24 cellular contexts compared by ENCODE assay signal in the genomic region with DNA sequence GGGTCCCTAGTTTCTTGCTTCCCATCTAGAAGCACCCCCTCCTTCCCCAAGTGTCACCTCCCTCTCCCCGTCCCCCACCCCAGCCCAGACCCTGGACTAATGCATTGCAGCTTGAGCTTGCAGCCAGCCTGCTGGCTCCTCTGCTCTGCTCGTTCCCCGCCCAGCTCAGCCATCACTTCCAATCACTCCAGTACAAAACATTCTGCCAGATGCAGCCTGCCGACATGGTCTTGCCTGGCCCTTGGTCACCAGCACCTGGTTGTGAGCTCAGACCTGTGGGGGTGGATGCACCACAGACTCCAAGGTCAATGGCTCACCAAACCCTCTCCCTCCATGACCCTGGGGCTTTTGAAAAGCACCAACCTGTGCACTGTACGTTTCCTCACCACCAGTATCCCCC.
A peak's percentile ranks its signal among the peaks of the same experiment; 100 is the strongest.
DNase-seq lines count a peak whose midpoint lies in the region; ATAC-seq, FAIRE-seq and TF ChIP-seq lines count a peak whose summit lies in the region.
"Had no signal": no experiment of that assay in that cellular context is flagged by ENCODE, and none has a peak within 500 bp of the region (broad histone marks: within the 10 kb centered on the region; RNA-seq: fewer than 3 reads in every experiment).

No MANE protein-coding gene starts in this region.

- TF ChIP-seq CTCF in H1 (IDR thresholded peaks at IDR 0.05; ENCODE audit: control extremely low read depth in 1 of 3, insufficient read depth in 1 of 3, low read depth in 1 of 3, low read length in 3 of 3): no peak

- peaks cover 0 to 32% (median 22%) of the 10 kb centered on the region in 4 experiments; a peak in 6 of 7 replicates for H3K27me3 ChIP-seq in H1 (replicated peaks in 1 of 4; ENCODE audit: control insufficient read depth in 3 of 4, extremely low read depth in 1 of 4, insufficient read depth in 3 of 4, low read length in 3 of 4)
- H3K27me3 ChIP-seq: BE2C; BLaER1 treated with 17β-estradiol and CSF1 and Interleukin-3, amounts not matched to agents 10 nM and 100 nM had no signal

- no peak overlapping the region for H2AK5ac ChIP-seq in H1 (ENCODE audit: low read depth, low read length)

- no peak overlapping the region for H3K9ac ChIP-seq in H1 (replicated peaks in 1 of 4; ENCODE audit: extremely low read depth in 1 of 4, low read depth in 3 of 4, low read length in 3 of 4)
- H3K9ac ChIP-seq: BLaER1 treated with 17β-estradiol and CSF1 and Interleukin-3, amounts not matched to agents 10 nM and 100 nM; GM23248 had no signal

- H2BK5ac ChIP-seq in H1 (ENCODE audit: low read depth, low read length): no peak overlapping the region

- no peak overlapping the region for H3K4ac ChIP-seq in H1 (replicated peaks; ENCODE audit: insufficient read length, low read depth, low read length)

- H3K4me3 ChIP-seq in H1 (ENCODE audit: extremely low read depth in 1 of 4, insufficient read depth in 2 of 4, low read depth in 3 of 4, low read length in 4 of 4): no peak overlapping the region
- H3K4me3 ChIP-seq: A549; BLaER1 treated with 17β-estradiol and CSF1 and Interleukin-3, amounts not matched to agents 10 nM and 100 nM; GM23248 had no signal

- H3K4me1 Mint-ChIP-seq in stimulated activated naive CD8-positive, alpha-beta T cell treated with anti-CD3 and anti-CD28 coated beads, Interleukin-15, amount 100 ng/mL, for 72 hours: no peaks in the 10 kb centered on the region
- H3K4me1 Mint-ChIP-seq in T-helper 2 cell treated with Interferon-gamma antibody and Interleukin-4, amounts not matched to agents 5 μg/mL and 100 μg/mL, for 36 hours (ENCODE audit: low read depth): no peaks in the 10 kb centered on the region
- H3K4me1 Mint-ChIP-seq: CD8-positive, alpha-beta memory T cell had no signal

- H3K79me1 ChIP-seq in H1 (ENCODE audit: low read depth, low read length): no peaks in the 10 kb centered on the region

- no peak overlapping the region for H3K56ac ChIP-seq in H1 (replicated peaks; ENCODE audit: insufficient read length, low read depth, low read length)

- H3K36me3 Mint-ChIP-seq in T-helper 2 cell treated with Interferon-gamma antibody and Interleukin-4, amounts not matched to agents 5 μg/mL and 100 μg/mL, for 36 hours (ENCODE audit: low read depth): no peaks in the 10 kb centered on the region
- H3K36me3 Mint-ChIP-seq: CD14-positive monocyte had no signal

- ATAC-seq in stimulated activated naive CD8-positive, alpha-beta T cell treated with anti-CD3 and anti-CD28 coated beads, Interleukin-15, amount 100 ng/mL, for 72 hours: peak; percentile 21
- ATAC-seq in stimulated activated naive CD8-positive, alpha-beta T cell treated with anti-CD3 and anti-CD28 coated beads, Interleukin-15, Interleukin-2, amounts not matched to agents 100 U/mL and 50 U/mL, for 24 hours: no peak
- ATAC-seq: A549, HCT116 had no signal

- peaks cover 0 to 14% (median 12%) of the 10 kb centered on the region in 4 experiments; a peak in 4 of 7 replicates for H3K4me1 ChIP-seq in H1 (replicated peaks in 1 of 4; ENCODE audit: control insufficient read depth in 3 of 4, insufficient read depth in 4 of 4, low read length in 3 of 4)
- H3K4me1 ChIP-seq: A549, BE2C had no signal

- H4K5ac ChIP-seq in H1 (ENCODE audit: insufficient read length, low read depth, low read length): no peak overlapping the region

- no peak for FAIRE-seq in H1 (lab: Jason Lieb, UNC)
- FAIRE-seq: A549, D721Med, G401.6, GM19239 had no signal

- H2AFZ ChIP-seq in H1 (ENCODE audit: low read length): no peak overlapping the region
- H2AFZ ChIP-seq: GM23248 had no signal

- peaks cover 0 to 1% of the 10 kb centered on the region in 2 experiments for H4K20me1 ChIP-seq in H1 (replicated peaks in 1 of 2; ENCODE audit: control insufficient read depth in 1 of 2, insufficient read depth in 2 of 2, low read length in 2 of 2)
- H4K20me1 ChIP-seq: BLaER1 treated with 17β-estradiol and CSF1 and Interleukin-3, amounts not matched to agents 10 nM and 100 nM had no signal

- no peak overlapping the region for H2BK15ac ChIP-seq in H1 (ENCODE audit: low read length)

- POLR2A ChIA-PET in H1 (lab: Charles Lee; ENCODE audit: partially characterized antibody): interaction anchor here (0.8 to 1.7 kb wide), 3 partner anchors 10 to 92 kb away, joined by 3 to 5 read pairs (median 3); no protein-coding TSS in a partner anchor

- TF ChIP-seq EP300 in H1 (IDR thresholded peaks at IDR 0.05; ENCODE audit: borderline replicate concordance in 1 of 2, low read depth in 2 of 2, low read length in 2 of 2): no peak

- H3K4me2 ChIP-seq in H1 (ENCODE audit: insufficient read depth in 1 of 2, low read depth in 2 of 2, low read length in 2 of 2): no peak overlapping the region
- H3K4me2 ChIP-seq: A549; BLaER1 treated with 17β-estradiol and CSF1 and Interleukin-3, amounts not matched to agents 10 nM and 100 nM had no signal

- no peak overlapping the region for H3K18ac ChIP-seq in H1 (ENCODE audit: extremely low read depth, low read length)

- peak overlapping the region in 1 of 2 donors; percentile 14 for H3K27ac Mint-ChIP-seq in stimulated activated naive CD8-positive, alpha-beta T cell treated with anti-CD3 and anti-CD28 coated beads, Interleukin-15, amount 100 ng/mL, for 72 hours
- no peak overlapping the region for H3K27ac Mint-ChIP-seq in T-helper 2 cell treated with Interferon-gamma antibody and Interleukin-4, amounts not matched to agents 5 μg/mL and 100 μg/mL, for 36 hours
- H3K27ac Mint-ChIP-seq: CD14-positive monocyte; CD4-positive, alpha-beta T cell; CD8-positive, alpha-beta memory T cell; H9 had no signal

- no peaks in the 10 kb centered on the region for H3K36me3 ChIP-seq in H1 (ENCODE audit: control insufficient read depth in 2 of 4, insufficient read depth in 4 of 4, low read length in 3 of 4)
- H3K36me3 ChIP-seq: BE2C; BLaER1 treated with 17β-estradiol and CSF1 and Interleukin-3, amounts not matched to agents 10 nM and 100 nM had no signal

- no peak overlapping the region for H2BK120ac ChIP-seq in H1 (replicated peaks; ENCODE audit: low read depth, low read length)

- no peak overlapping the region for H4K91ac ChIP-seq in H1 (replicated peaks; ENCODE audit: insufficient read length, low read length)

- CTCF ChIA-PET in H1 (lab: Charles Lee; ENCODE audit: partially characterized antibody): interaction anchor here (0.6 to 2.1 kb wide), 8 partner anchors 11 to 453 kb away, joined by 3 to 5 read pairs (median 4); no protein-coding TSS in a partner anchor

- no peak overlapping the region for H2BK20ac ChIP-seq in H1 (ENCODE audit: low read length)

- no peak overlapping the region for H3K14ac ChIP-seq in H1 (ENCODE audit: insufficient read length)

- no peak overlapping the region for H3K23ac ChIP-seq in H1 (ENCODE audit: insufficient read length)

- no peaks in the 10 kb centered on the region for H3K23me2 ChIP-seq in H1 (ENCODE audit: low read depth, low read length)

- TF ChIP-seq RAD21 in H1 (IDR thresholded peaks at IDR 0.05 in 1 of 2, conservative IDR thresholded peaks at IDR 0.05 in 1 of 2; ENCODE audit: low read depth in 2 of 2, low read length in 2 of 2): no peak

- H3K4me3 Mint-ChIP-seq in stimulated activated naive CD8-positive, alpha-beta T cell treated with anti-CD3 and anti-CD28 coated beads, Interleukin-15, amount 100 ng/mL, for 72 hours: no peak overlapping the region
- no peak overlapping the region for H3K4me3 Mint-ChIP-seq in T-helper 2 cell treated with Interferon-gamma antibody and Interleukin-4, amounts not matched to agents 5 μg/mL and 100 μg/mL, for 36 hours
- H3K4me3 Mint-ChIP-seq: CD14-positive monocyte; CD4-positive, alpha-beta T cell; CD8-positive, alpha-beta memory T cell; H9 had no signal

- no peaks in the 10 kb centered on the region for H3K9me3 Mint-ChIP-seq in stimulated activated naive CD8-positive, alpha-beta T cell treated with anti-CD3 and anti-CD28 coated beads, Interleukin-15, amount 100 ng/mL, for 72 hours
- no peaks in the 10 kb centered on the region for H3K9me3 Mint-ChIP-seq in T-helper 2 cell treated with Interferon-gamma antibody and Interleukin-4, amounts not matched to agents 5 μg/mL and 100 μg/mL, for 36 hours

- 0 out of 2 replicates have a peak overlapping the region, but pooled peaks have one; percentile 29 for H4K8ac ChIP-seq in H1 (ENCODE audit: extremely low read depth, insufficient read depth, low read length)

- peaks cover 22% of the 10 kb centered on the region for H3K27me3 Mint-ChIP-seq in stimulated activated naive CD8-positive, alpha-beta T cell treated with anti-CD3 and anti-CD28 coated beads, Interleukin-15, amount 100 ng/mL, for 72 hours
- H3K27me3 Mint-ChIP-seq in T-helper 2 cell treated with Interferon-gamma antibody and Interleukin-4, amounts not matched to agents 5 μg/mL and 100 μg/mL, for 36 hours (ENCODE audit: low read depth): peaks cover 2% of the 10 kb centered on the region

- no peaks in the 10 kb centered on the region for H3K79me2 ChIP-seq in H1 (ENCODE audit: control insufficient read depth in 1 of 2, insufficient read depth in 2 of 2, low read length in 2 of 2)

- H2BK12ac ChIP-seq in H1 (ENCODE audit: low read depth, low read length): no peak overlapping the region

- WGBS in H1 (ENCODE audit: extremely low coverage in 1 of 2, insufficient coverage in 1 of 2, insufficient read length in 1 of 2, insufficient replicate concordance in 2 of 2, low coverage in 1 of 2, low lambda C conversion rate in 2 of 2, missing lambda C conversion rate in 1 of 2), 2 experiments: 78% methylated on average over 5 of the region's 5 CpGs; no CpG with 5 or more reads in 1 of the 2 experiments

- no peak overlapping the region for H3K27ac ChIP-seq in H1 (ENCODE audit: low read depth, low read length)
- H3K27ac ChIP-seq: A549; BLaER1 treated with 17β-estradiol and CSF1 and Interleukin-3, amounts not matched to agents 10 nM and 100 nM; GM23248 had no signal

- no peak for DNase-seq in stimulated activated naive CD8-positive, alpha-beta T cell treated with anti-CD3 and anti-CD28 coated beads, Interleukin-15, amount 100 ng/mL, for 72 hours
- DNase-seq in stimulated activated naive CD8-positive, alpha-beta T cell treated with anti-CD3 and anti-CD28 coated beads, Interleukin-15, Interleukin-2, amounts not matched to agents 100 U/mL and 50 U/mL, for 24 hours: no peak
- DNase-seq in H1 (ENCODE audit: low read depth in 1 of 2, low spot score in 2 of 2) (no peak), mesenteric fat pad (ENCODE audit: low spot score) (peak; percentile 55), NCI-H524 treated with DMSO at 0.1 percent for 48 hours (lab: John Stamatoyannopoulos, UW) (no peak), iPS-NIHi11 (ENCODE audit: low spot score) (no peak)
- no peak for DNase-seq in T-helper 2 cell treated with Interferon-gamma antibody and Interleukin-4, amounts not matched to agents 5 μg/mL and 100 μg/mL, for 36 hours (ENCODE audit: low spot score)
- DNase-seq: 8988T; ACHN; AML-193; BE2C; CD4-positive, alpha-beta T cell; CD8-positive, alpha-beta memory T cell; DMS 273 treated with DMSO at 0.1 percent for 48 hours; DND-41; GM23248 had no signal

- no peaks in the 10 kb centered on the region for H3K9me3 ChIP-seq in H1 (ENCODE audit: insufficient read depth in 2 of 2, low read depth in 1 of 2, low read length in 1 of 2)
- H3K9me3 ChIP-seq: BE2C had no signal

- TF ChIP-seq POLR2A in H1 (IDR thresholded peaks at IDR 0.05; ENCODE audit: control extremely low read depth in 1 of 2, low read depth in 2 of 2, low read length in 2 of 2): no peak

TF ChIP-seq in H1, 55 proteins besides CTCF, POLR2A, EP300 and RAD21 (continues in another document):
- TF ChIP-seq SP2 (IDR thresholded peaks at IDR 0.05; ENCODE audit: low read length) (no peak), NANOG (IDR thresholded peaks at IDR 0.05; ENCODE audit: insufficient read depth, low read depth, low read length, poor library complexity, severe bottlenecking) (no peak)
